Comparison of ENCODE assay signal across 6 cellular contexts in the genomic region with DNA sequence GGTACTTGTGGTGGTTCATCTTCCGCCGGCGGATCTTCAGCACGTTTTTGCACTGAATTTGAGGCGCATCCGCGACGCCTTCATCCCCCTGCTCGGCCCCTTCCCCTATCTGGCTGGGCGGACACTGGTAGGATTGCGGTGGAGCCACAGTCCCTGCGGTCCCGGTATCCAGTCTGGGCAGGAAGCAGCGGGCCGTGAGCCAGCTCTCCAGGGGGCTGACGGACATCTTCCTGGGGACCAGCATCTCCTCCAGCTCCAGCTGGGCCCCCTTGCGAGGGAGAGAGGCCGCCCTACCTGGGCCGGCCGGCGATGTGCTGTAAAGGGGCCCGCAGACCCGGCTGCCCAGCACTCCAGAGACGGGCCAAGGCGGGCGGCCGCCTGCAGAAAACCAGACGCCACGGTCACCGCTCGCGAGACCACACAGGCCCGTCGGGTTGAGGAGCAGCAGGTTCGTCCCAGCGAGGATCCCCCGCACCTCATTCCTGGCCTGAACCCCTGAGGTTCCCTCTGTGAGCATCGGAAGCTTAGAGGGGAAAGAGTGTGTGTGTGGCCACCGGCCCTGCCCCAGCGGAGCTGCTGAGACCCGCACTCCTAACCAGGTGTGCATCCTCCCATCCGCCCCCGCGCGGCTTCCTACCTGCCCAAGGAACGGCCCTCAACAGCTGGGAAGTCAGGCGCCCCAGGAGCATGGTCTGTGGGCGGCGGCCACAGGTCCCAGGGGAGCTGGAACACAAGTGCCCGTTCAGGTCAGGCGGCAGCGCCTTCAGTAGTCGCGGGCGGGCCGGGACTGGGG. TPM values are rescaled to one million over a fixed set of nuclear protein-coding genes. Genes with fewer than 3 reads are reported as not detected.
DNase-seq lines count a peak whose midpoint lies in the region; ATAC-seq and TF ChIP-seq lines count a peak whose summit lies in the region.

No MANE protein-coding gene starts in this region.

- CTCF ChIA-PET in PC-9 (lab: Charles Lee): interaction anchor here (0.6 kb wide), 1 partner anchor 77 kb away, joined by 4 read pairs; no protein-coding TSS in a partner anchor

- H3K4me2 ChIP-seq in PC-9: peak overlapping the region; percentile 91

- H3K79me2 ChIP-seq in PC-9 (ENCODE audit: low read depth): peaks cover 25% of the 10 kb centered on the region

- H3K27ac ChIP-seq in PC-9 (peak overlapping the region; percentile 35), right cardiac atrium (ENCODE audit: low read length) (peak overlapping the region; percentile 84), urinary bladder (ENCODE audit: low read depth) (peak overlapping the region; percentile 94)

- no peak for TF ChIP-seq CTCF in PC-9 (conservative IDR thresholded peaks at IDR 0.05)
- no peak for TF ChIP-seq CTCF in GM13977 (IDR thresholded peaks at IDR 0.05; ENCODE audit: extremely low read depth, insufficient read depth, missing control alignments)

- H4K20me1 ChIP-seq in PC-9 (ENCODE audit: insufficient read depth): no peaks in the 10 kb centered on the region

- intact Hi-C loops in PC-9 (cut with micrococcal nuclease; ENCODE audit: unreplicated experiment) (loop anchor here (10.0 kb wide), 1 partner anchor 131 kb away; no protein-coding TSS in a partner anchor), right cardiac atrium (cut with DNase I) (no loop called here)

- POLR2A ChIA-PET in PC-9 (lab: Charles Lee; ENCODE audit: unreplicated experiment): no interaction called here

- H3K4me3 ChIP-seq in PC-9: peak overlapping the region; percentile 81
- peak overlapping the region; percentile 77 for H3K4me3 ChIP-seq in right cardiac atrium (ENCODE audit: low read length)
- peak overlapping the region; percentile 84 for H3K4me3 ChIP-seq in urinary bladder (ENCODE audit: low read depth, low read length)

- peak; percentile 1 for ATAC-seq in GM19467 (IDR thresholded peaks at IDR 0.05; ENCODE audit: unreplicated experiment)
- peak in 1 of 2 donors; percentile 4 for ATAC-seq in right cardiac atrium

- H3K36me3 ChIP-seq in PC-9 (ENCODE audit: low read depth): no peaks in the 10 kb centered on the region; the same call in 1 of the 2 replicates
- H3K36me3 ChIP-seq in urinary bladder (ENCODE audit: insufficient read depth): no peaks in the 10 kb centered on the region

- H3K27me3 ChIP-seq in PC-9 (ENCODE audit: insufficient read depth, low read depth): no peaks in the 10 kb centered on the region
- H3K27me3 ChIP-seq in right cardiac atrium (ENCODE audit: control insufficient read depth, insufficient read depth): no peaks in the 10 kb centered on the region

- peak overlapping the region; percentile 77 for H2AFZ ChIP-seq in PC-9

- DNase-seq in PC-9: no peak
- DNase-seq in right cardiac atrium: peak in 2 of 3 donors; percentile 76 to 80
- DNase-seq in GM13977 (ENCODE audit: low spot score): no peak
- no peak for DNase-seq in A172 (ENCODE audit: low spot score)

- 20% methylated on average over 56 of the region's 56 CpGs for WGBS in right cardiac atrium
- WGBS in urinary bladder: 21% methylated on average over 56 of the region's 56 CpGs

- peaks cover 32% of the 10 kb centered on the region; the same call in 1 of the 2 replicates for H3F3A ChIP-seq in PC-9 (ENCODE audit: insufficient read depth, low read depth)

- BruUV-seq in PC-9 (replicated peaks; lab: Mats Ljungman, UMichigan): TSS peak; percentile 73

- H3K9me2 ChIP-seq in PC-9 (ENCODE audit: insufficient read depth): no peaks in the 10 kb centered on the region

- no peaks in the 10 kb centered on the region for H3K9me3 ChIP-seq in PC-9 (ENCODE audit: insufficient read depth, low read depth)
- no peaks in the 10 kb centered on the region for H3K9me3 ChIP-seq in right cardiac atrium (ENCODE audit: control insufficient read depth, low read length)

- in situ Hi-C loops in GM13977 (cut with MboI; ENCODE audit: low pct_unique_long_range_greater_than_20kb, low sequenced_read_pairs, unreplicated experiment): no loop called here

- H3K4me1 ChIP-seq in PC-9 (replicated peaks; ENCODE audit: insufficient read depth) (peaks cover 16% of the 10 kb centered on the region), right cardiac atrium (ENCODE audit: control insufficient read depth, insufficient read depth, low read length) (peaks cover 2% of the 10 kb centered on the region), urinary bladder (ENCODE audit: insufficient read depth) (no peaks in the 10 kb centered on the region)

RNA-seq across cellular contexts. Expression of a gene that starts 0.7 kb away (rescaled TPM):
- total RNA-seq in PC-9 (2021) (164 and 210 TPM in 2 replicates), right cardiac atrium (100 to 1,000 TPM; 175 to 210 (median 188) TPM), urinary bladder (20.7 TPM)
- polyA plus RNA-seq in right cardiac atrium (331 TPM), urinary bladder (158 TPM)
- total RNA-seq in A172 (2014; rRNA removed; shearing (Covaris generic)): 120 and 123 TPM in 2 replicates

RNA-seq across cellular contexts. Expression of a gene that starts 15.9 kb away (rescaled TPM):
- total RNA-seq in PC-9 (2021) (0.55 and 0.80 TPM in 2 replicates), right cardiac atrium (10 to 100 TPM; 21.9 to 38.8 (median 36.3) TPM), urinary bladder (62.7 TPM)
- polyA plus RNA-seq in right cardiac atrium (39.5 TPM), urinary bladder (159 TPM)
- 0.24 TPM in 1 of 2 replicates, not detected in the other for total RNA-seq in A172 (2014; rRNA removed; shearing (Covaris generic))

RNA-seq across cellular contexts. Expression of a gene that starts 24.9 kb away (rescaled TPM):
- total RNA-seq in PC-9 (2021) (162 and 183 TPM in 2 replicates), right cardiac atrium (10 to 100 TPM; 61.2 to 83.1 (median 67.2) TPM), urinary bladder (226 TPM)
- polyA plus RNA-seq in right cardiac atrium (81.7 TPM), urinary bladder (146 TPM)
- total RNA-seq in A172 (2014; rRNA removed; shearing (Covaris generic)): 35.6 and 43.2 TPM in 2 replicates

RNA-seq across cellular contexts. Expression of a gene that starts 25.0 kb away (rescaled TPM):
- 95.8 and 98.4 TPM in 2 replicates for total RNA-seq in PC-9 (2021)
- 10 to 100 TPM; 64.4 to 87.4 (median 66.3) TPM for total RNA-seq in right cardiac atrium
- 70.0 TPM for polyA plus RNA-seq in right cardiac atrium
- total RNA-seq in urinary bladder: 26.4 TPM
- 69.0 TPM for polyA plus RNA-seq in urinary bladder
- total RNA-seq in A172 (2014; rRNA removed; shearing (Covaris generic)): 47.7 and 58.2 TPM in 2 replicates

RNA-seq across cellular contexts. Expression of a gene that starts 32.8 kb away (rescaled TPM):
- 90.5 and 90.8 TPM in 2 replicates for total RNA-seq in PC-9 (2021)
- total RNA-seq in right cardiac atrium: 100 to 1,000 TPM; 121 to 144 (median 132) TPM
- 190 TPM for polyA plus RNA-seq in right cardiac atrium
- total RNA-seq in urinary bladder: 55.1 TPM
- polyA plus RNA-seq in urinary bladder: 183 TPM
- 117 and 151 TPM in 2 replicates for total RNA-seq in A172 (2014; rRNA removed; shearing (Covaris generic))

Comparison
In these comparisons a context has a peak if more than half of its experiments do, and no peak if none do; other contexts are left out.
1. DNase-seq: peak in right cardiac atrium (2 of 3); none in PC-9 (0 of 2), GM13977 (single experiment) and A172 (single experiment).
2. H3K27ac ChIP-seq: peak in every context shown above with its lines; median percentile 94 in urinary bladder; 84 in right cardiac atrium; 35 in PC-9.
3. RNA of a gene that starts 15.9 kb away (total RNA-seq): 62.7 TPM in urinary bladder (single experiment) and 21.9 to 38.8 TPM in right cardiac atrium; 0.55 to 0.80 TPM in PC-9 and 0.24 TPM in A172; every median in the first group is over 10 times any median in the second.
4. Peak in every context shown above with its lines, with median percentiles within 50 percentile points of each other: H3K4me3 ChIP-seq.